ENCODE assay signal across 1 cellular context in the genomic region with DNA sequence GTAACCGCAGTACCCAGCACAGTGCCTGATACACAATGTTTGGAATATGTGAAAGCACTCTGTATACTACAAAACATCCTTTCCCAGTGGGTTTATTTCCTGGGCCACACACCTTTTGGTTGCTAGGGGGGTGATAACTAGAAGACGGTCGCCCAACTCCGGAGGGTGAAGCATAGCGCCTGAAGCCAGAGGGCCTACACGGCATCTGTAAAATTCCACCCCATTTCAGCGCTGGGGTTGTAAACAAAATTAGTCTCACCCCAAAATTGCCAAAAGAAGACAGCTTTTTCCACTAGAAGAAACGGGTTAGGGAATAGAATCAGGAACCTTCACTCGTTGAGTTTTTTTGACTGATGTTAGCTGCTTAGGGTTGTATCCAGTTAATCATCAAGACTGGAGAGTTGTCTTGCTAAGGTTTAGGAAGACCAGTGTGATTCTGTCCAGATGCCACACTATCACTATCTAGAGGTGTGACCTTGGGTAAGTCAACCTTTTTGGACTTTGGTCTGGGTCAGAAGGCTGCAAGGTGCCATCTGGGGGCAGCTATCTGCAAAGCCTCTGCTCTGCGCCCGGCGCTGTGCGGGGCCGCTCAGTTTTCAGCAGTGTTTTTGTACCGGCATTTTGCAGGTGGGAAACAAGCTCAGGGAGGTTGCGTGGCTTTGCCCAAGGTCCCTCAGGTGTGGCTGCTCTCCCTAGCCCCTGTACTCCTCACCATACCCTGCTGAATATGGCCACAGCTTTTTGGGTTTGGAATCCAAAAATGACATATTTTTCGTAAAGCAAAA.
TF ChIP-seq lines count a peak whose summit lies in the region.

No MANE protein-coding gene starts in this region.

TF ChIP-seq in HCT116, 20 proteins besides CTCF, POLR2A, EP300 and RAD21 (continued from another document):
- no peak for TF ChIP-seq SIN3A (IDR thresholded peaks at IDR 0.05; ENCODE audit: low read depth)
- TF ChIP-seq, protein P1, sequence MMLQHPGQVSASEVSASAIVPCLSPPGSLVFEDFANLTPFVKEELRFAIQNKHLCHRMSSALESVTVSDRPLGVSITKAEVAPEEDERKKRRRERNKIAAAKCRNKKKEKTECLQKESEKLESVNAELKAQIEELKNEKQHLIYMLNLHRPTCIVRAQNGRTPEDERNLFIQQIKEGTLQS (IDR thresholded peaks at IDR 0.05) = no peak
- TF ChIP-seq REST (IDR thresholded peaks at IDR 0.05; ENCODE audit: low read depth) = no peak
- no peak for TF ChIP-seq EGR1 (IDR thresholded peaks at IDR 0.05; ENCODE audit: low read depth)
- TF ChIP-seq TCF7L2 (IDR thresholded peaks at IDR 0.05; ENCODE audit: borderline replicate concordance, extremely low read depth, insufficient read depth, insufficient read length) = no peak
- no peak for TF ChIP-seq ZNF274 (IDR thresholded peaks at IDR 0.05; ENCODE audit: low read depth, low read length)
- no peak for TF ChIP-seq CBX3 (IDR thresholded peaks at IDR 0.05; ENCODE audit: low read depth)
- TF ChIP-seq MAX (IDR thresholded peaks at IDR 0.05) = no peak
- TF ChIP-seq, protein P2, sequence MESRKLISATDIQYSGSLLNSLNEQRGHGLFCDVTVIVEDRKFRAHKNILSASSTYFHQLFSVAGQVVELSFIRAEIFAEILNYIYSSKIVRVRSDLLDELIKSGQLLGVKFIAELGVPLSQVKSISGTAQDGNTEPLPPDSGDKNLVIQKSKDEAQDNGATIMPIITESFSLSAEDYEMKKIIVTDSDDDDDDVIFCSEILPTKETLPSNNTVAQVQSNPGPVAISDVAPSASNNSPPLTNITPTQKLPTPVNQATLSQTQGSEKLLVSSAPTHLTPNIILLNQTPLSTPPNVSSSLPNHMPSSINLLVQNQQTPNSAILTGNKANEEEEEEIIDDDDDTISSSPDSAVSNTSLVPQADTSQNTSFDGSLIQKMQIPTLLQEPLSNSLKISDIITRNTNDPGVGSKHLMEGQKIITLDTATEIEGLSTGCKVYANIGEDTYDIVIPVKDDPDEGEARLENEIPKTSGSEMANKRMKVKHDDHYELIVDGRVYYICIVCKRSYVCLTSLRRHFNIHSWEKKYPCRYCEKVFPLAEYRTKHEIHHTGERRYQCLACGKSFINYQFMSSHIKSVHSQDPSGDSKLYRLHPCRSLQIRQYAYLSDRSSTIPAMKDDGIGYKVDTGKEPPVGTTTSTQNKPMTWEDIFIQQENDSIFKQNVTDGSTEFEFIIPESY (IDR thresholded peaks at IDR 0.05; ENCODE audit: extremely low read depth, insufficient replicate concordance, low read length) = no peak
- no peak for TF ChIP-seq JUND (IDR thresholded peaks at IDR 0.05)
- TF ChIP-seq POLR2AphosphoS5 (IDR thresholded peaks at IDR 0.05; ENCODE audit: low read depth, low read length) = no peak
- no peak for TF ChIP-seq EZH2 (IDR thresholded peaks at IDR 0.05)
- TF ChIP-seq SRF (IDR thresholded peaks at IDR 0.05; ENCODE audit: low read depth) = no peak
- no peak for TF ChIP-seq YY1 (IDR thresholded peaks at IDR 0.05; ENCODE audit: extremely low read depth, insufficient replicate concordance, low read depth, low read length)
- no peak for TF ChIP-seq SP1 (IDR thresholded peaks at IDR 0.05; ENCODE audit: low read depth)
- TF ChIP-seq ZFX (IDR thresholded peaks at IDR 0.05) = no peak
